In the genomic region with DNA sequence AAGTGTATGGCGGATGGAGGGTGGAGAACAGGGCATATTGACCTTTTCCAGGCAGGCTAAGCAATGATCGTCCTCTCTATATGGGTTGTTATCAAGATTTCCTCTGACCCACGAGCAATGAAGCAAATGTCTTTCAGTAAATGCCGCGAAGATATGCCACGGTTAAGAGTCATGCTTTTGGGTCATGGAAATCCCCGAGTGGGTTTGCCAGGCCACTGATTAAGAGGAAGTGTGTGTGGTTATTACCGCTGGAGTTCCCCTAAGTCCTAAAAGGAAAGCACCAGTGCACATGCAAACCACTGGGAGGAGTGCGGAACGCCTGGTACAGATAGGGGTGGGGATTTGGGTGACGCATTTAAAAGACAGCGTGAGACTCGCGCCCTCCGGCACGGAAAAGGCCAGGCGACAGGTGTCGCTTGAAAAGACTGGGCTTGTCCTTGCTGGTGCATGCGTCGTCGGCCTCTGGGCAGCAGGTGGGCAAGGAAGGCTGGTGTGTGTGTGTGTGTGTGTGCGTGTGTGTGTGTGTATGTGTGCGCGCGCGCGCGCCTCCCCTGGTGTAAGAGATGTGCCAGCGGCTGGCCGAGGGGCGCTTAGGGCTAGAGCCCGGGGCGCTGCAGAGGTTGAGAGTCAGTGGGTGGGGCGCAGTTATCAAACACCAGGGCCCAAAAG, we compare ENCODE assay signal across 8 cellular contexts. TPM values are rescaled to one million over a fixed set of nuclear protein-coding genes. Genes with fewer than 3 reads are reported as not detected.
A peak's percentile ranks its signal among the peaks of the same experiment; 100 is the strongest.
DNase-seq lines count a peak whose midpoint lies in the region; ATAC-seq and TF ChIP-seq lines count a peak whose summit lies in the region.

Gene BIRC3 (plus strand): TSS at position 386 of the 669 bp plus-strand sequence. CDS start 7,026 bp downstream, outside the sequence.

- BruUV-seq in A673 (replicated peaks; lab: Mats Ljungman, UMichigan), result no TSS peak

- peak within 1 kb of the TSS; percentile 98 for H3K4me3 Mint-ChIP-seq in activated B cell treated with CpG ODN at 0.5 μM for 24 hours

- no peaks in the 10 kb centered on the region for H3K9me3 ChIP-seq in A673 (ENCODE audit: low read depth, low read length, poor library complexity, severe bottlenecking)

- POLR2A ChIA-PET in A673 (lab: Charles Lee; ENCODE audit: low non-redundant PET) (no interaction called here), activated B cell treated with CpG ODN at 0.5 μM for 24 hours (lab: Charles Lee) (interaction anchor here (0.6 to 17.6 kb wide), 6 partner anchors 10 to 48 kb away, joined by 3 to 424 read pairs (median 6); no protein-coding TSS in a partner anchor)

- no peaks in the 10 kb centered on the region for H3K27me3 ChIP-seq in A673 (replicated peaks; ENCODE audit: insufficient read depth, low read depth, low read length, poor library complexity)
- no peaks in the 10 kb centered on the region for H3K27me3 ChIP-seq in kidney epithelial cell (ENCODE audit: control insufficient read depth, insufficient read depth, low read length)

- peak within 1 kb of the TSS; percentile 98 for H3K27ac Mint-ChIP-seq in activated B cell treated with CpG ODN at 0.5 μM for 24 hours

- intact Hi-C loops in A673 (cut with micrococcal nuclease; ENCODE audit: unreplicated experiment), result no loop called here
- intact Hi-C loops in activated B cell treated with CpG ODN at 0.5 μM for 24 hours (cut with micrococcal nuclease), result loop anchor here (1.0 kb wide), 7 partner anchors 10 to 230 kb away; partner anchors contain the start of genes BIRC2 and TMEM123

- CTCF ChIA-PET in A673 (lab: Charles Lee) (no interaction called here), activated B cell treated with CpG ODN at 0.5 μM for 24 hours (lab: Charles Lee) (interaction anchor here (1.4 to 12.2 kb wide), 5 partner anchors 10 to 28 kb away, joined by 4 to 167 read pairs (median 17); no protein-coding TSS in a partner anchor)

- TF ChIP-seq CTCF in A673 (conservative IDR thresholded peaks at IDR 0.05; ENCODE audit: low read depth, low read length), result peak; percentile 47; the same call in 1 of the 2 replicates
- no peak for TF ChIP-seq CTCF in activated B cell treated with CpG ODN at 0.5 μM for 24 hours (IDR thresholded peaks at IDR 0.05)
- TF ChIP-seq CTCF in kidney epithelial cell (IDR thresholded peaks at IDR 0.05; ENCODE audit: insufficient read depth, low read length, poor library complexity, severe bottlenecking), result peak; percentile 35

- H3K36me3 ChIP-seq in A673 (ENCODE audit: insufficient read depth, low read length, poor library complexity, severe bottlenecking) (no peaks in the 10 kb centered on the region), kidney epithelial cell (ENCODE audit: control insufficient read depth, insufficient read depth, low read length) (no peaks in the 10 kb centered on the region)

- peak; percentile 79 for ATAC-seq in GM18861 (IDR thresholded peaks at IDR 0.05; ENCODE audit: unreplicated experiment)
- ATAC-seq in HG03097 (IDR thresholded peaks at IDR 0.05; ENCODE audit: low FRiP score, unreplicated experiment), result peak; percentile 86
- peak; percentile 84 for ATAC-seq in activated B cell treated with CpG ODN at 0.5 μM for 24 hours (ENCODE audit: low read depth)

- no peaks in the 10 kb centered on the region for H3K9me3 Mint-ChIP-seq in activated B cell treated with CpG ODN at 0.5 μM for 24 hours

- H3K4me1 Mint-ChIP-seq in activated B cell treated with CpG ODN at 0.5 μM for 24 hours, result peaks cover 77% of the 10 kb centered on the region

- no peak within 1 kb of the TSS for H3K27ac ChIP-seq in A673 (ENCODE audit: low read depth, low read length, poor library complexity, severe bottlenecking)
- no peak within 1 kb of the TSS for H3K27ac ChIP-seq in caudate nucleus (ENCODE audit: low read depth, low read length)

- H3K27me3 Mint-ChIP-seq in activated B cell treated with CpG ODN at 0.5 μM for 24 hours, result no peaks in the 10 kb centered on the region

- H3K4me3 ChIP-seq in A673 (ENCODE audit: low read depth, low read length, poor library complexity, severe bottlenecking) (peak within 1 kb of the TSS; percentile 56), kidney epithelial cell (ENCODE audit: low read depth, low read length) (peak within 1 kb of the TSS; percentile 45)

- peaks cover 17% of the 10 kb centered on the region for H3K4me1 ChIP-seq in A673 (ENCODE audit: insufficient read depth, low read length, poor library complexity, severe bottlenecking)

- DNase-seq in A673 (ENCODE audit: low spot score), result peak; percentile 89
- peak; percentile 50 for DNase-seq in NCI-H2171 treated with DMSO at 0.1 percent for 48 hours (lab: John Stamatoyannopoulos, UW)
- peak; percentile 82 for DNase-seq in activated B cell treated with CpG ODN at 0.5 μM for 24 hours
- peak in 54 of 61 donors; percentile 7 to 84 (median 44) for DNase-seq in caudate nucleus (lab: John Stamatoyannopoulos, UW)
- peak; percentile 95 for DNase-seq in kidney epithelial cell (ENCODE audit: low read depth)
- peak; percentile 85 to 91 for DNase-seq in stimulated activated CD4-positive, alpha-beta T cell treated with anti-CD3 and anti-CD28 coated beads, Interleukin-15, amount 100 ng/mL, for 48 hours (ENCODE audit: low read depth in 2 of 2)

- H3K36me3 Mint-ChIP-seq in activated B cell treated with CpG ODN at 0.5 μM for 24 hours (ENCODE audit: low read depth), result peaks cover 45% of the 10 kb centered on the region

RNA-seq across cellular contexts. Expression of gene BIRC3, which starts in this region (rescaled TPM):
- total RNA-seq in A673 (2021), result 2.5 and 2.8 TPM in 2 replicates
- total RNA-seq in activated B cell treated with CpG ODN at 0.5 μM for 24 hours, result 236 and 270 TPM in 2 replicates
- total RNA-seq in kidney epithelial cell, result 7.2 and 10.0 TPM in 2 replicates

Comparison
In these comparisons a context has a peak if more than half of its experiments do, and no peak if none do; other contexts are left out.
1. RNA of gene BIRC3 (total RNA-seq): 236 to 270 TPM in activated B cell treated with CpG ODN at 0.5 μM for 24 hours; 7.2 to 10.0 TPM in kidney epithelial cell and 2.5 to 2.8 TPM in A673; every median in the first group is over 10 times any median in the second.
2. DNase-seq: peak in every context shown above with its lines; median percentile 95 in kidney epithelial cell; 89 in A673; 88 in stimulated activated CD4-positive, alpha-beta T cell treated with anti-CD3 and anti-CD28 coated beads, Interleukin-15, amount 100 ng/mL, for 48 hours; 82 in activated B cell treated with CpG ODN at 0.5 μM for 24 hours; 50 in NCI-H2171 treated with DMSO at 0.1 percent for 48 hours; 44 in caudate nucleus.
3. Peak in every context shown above with its lines, with median percentiles within 50 percentile points of each other: ATAC-seq.